16 cellular contexts compared by ENCODE assay signal in the genomic region with DNA sequence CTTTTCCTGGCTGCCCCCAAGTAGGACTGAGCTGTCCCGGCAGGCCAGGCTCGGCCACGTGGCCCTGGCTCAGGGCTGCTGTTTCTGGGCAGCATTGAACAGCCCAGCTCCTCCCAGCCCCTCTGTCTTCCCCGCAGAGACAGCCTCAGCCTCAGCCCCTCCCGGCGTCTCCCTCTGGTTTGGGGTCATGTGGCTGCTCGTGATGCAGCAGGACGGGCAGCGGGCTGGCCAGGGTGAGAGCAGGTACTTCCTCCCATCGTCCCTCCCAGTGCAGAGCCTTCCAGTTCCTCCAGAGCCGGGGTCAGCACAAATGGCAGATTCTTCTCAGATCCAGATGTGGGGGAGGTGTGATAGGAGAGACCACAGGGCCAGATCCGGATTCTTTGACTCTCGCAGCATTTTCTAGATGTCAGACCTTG.
DNase-seq lines count a peak whose midpoint lies in the region; FAIRE-seq and TF ChIP-seq lines count a peak whose summit lies in the region.
"Had no signal": no experiment of that assay in that cellular context is flagged by ENCODE, and none has a peak within 500 bp of the region (broad histone marks: within the 10 kb centered on the region; RNA-seq: fewer than 3 reads in every experiment).

No MANE protein-coding gene starts in this region.

- peak overlapping the region in 1 of 2 experiments; percentile 6 for H3K14ac ChIP-seq in mesenchymal stem cell (ENCODE audit: low read length in 2 of 2)

- H2BK12ac ChIP-seq in mesenchymal stem cell (ENCODE audit: low read length in 2 of 2): no peak overlapping the region

- H3K4ac ChIP-seq in mesenchymal stem cell (ENCODE audit: low read depth in 1 of 2, low read length in 2 of 2): peak overlapping the region in 1 of 2 experiments; percentile 6

- H3K4me2 ChIP-seq in mesenchymal stem cell (ENCODE audit: low read length, poor library complexity, severe bottlenecking): no peak overlapping the region
- H3K4me2 ChIP-seq: BLaER1 had no signal

- peaks cover 43% of the 10 kb centered on the region for H3K79me1 ChIP-seq in mesenchymal stem cell (replicated peaks; ENCODE audit: low read length, poor library complexity, severe bottlenecking)

- H2BK120ac ChIP-seq in mesenchymal stem cell (ENCODE audit: low read depth, low read length): no peak overlapping the region

- H2BK5ac ChIP-seq in mesenchymal stem cell (ENCODE audit: low read depth, low read length, poor library complexity, severe bottlenecking): no peak overlapping the region

- no peak overlapping the region for H3K23ac ChIP-seq in mesenchymal stem cell (ENCODE audit: low read length in 2 of 2)

- peak overlapping the region; percentile 9 to 42 for H3K18ac ChIP-seq in mesenchymal stem cell (ENCODE audit: low read depth in 1 of 2, low read length in 2 of 2)

- H2AFZ ChIP-seq in mesenchymal stem cell (ENCODE audit: low read depth, low read length): peak overlapping the region; percentile 18

- H3K27ac ChIP-seq in mesenchymal stem cell (ENCODE audit: low read length, poor library complexity, severe bottlenecking) (no peak overlapping the region), kidney (ENCODE audit: low read depth in 2 of 2, low read length in 2 of 2) (no peak overlapping the region)
- H3K27ac ChIP-seq: BLaER1 had no signal

- H3K36me3 ChIP-seq in mesenchymal stem cell (ENCODE audit: control insufficient read depth in 1 of 2, insufficient read depth in 2 of 2, low read depth in 1 of 2, low read length in 2 of 2): peaks cover 71 to 87% of the 10 kb centered on the region in 2 experiments
- peaks cover 4 to 23% of the 10 kb centered on the region in 2 donors for H3K36me3 ChIP-seq in kidney (ENCODE audit: control insufficient read depth in 1 of 2, insufficient read depth in 2 of 2, low read length in 2 of 2)

- peak overlapping the region; percentile 35 for H4K8ac ChIP-seq in mesenchymal stem cell (ENCODE audit: low read length)

- peak; percentile 93 for DNase-seq in SK-MEL-5 (ENCODE audit: low read depth, low spot score)
- peak; percentile 77 for DNase-seq in foreskin melanocyte
- peak; percentile 34 for DNase-seq in mesenchymal stem cell
- DNase-seq in stromal cell of bone marrow (ENCODE audit: low read depth): peak; percentile 6
- no peak for DNase-seq in DMS53 treated with DMSO at 0.1 percent for 48 hours (lab: John Stamatoyannopoulos, UW; ENCODE audit: unreplicated experiment)
- DNase-seq in NCI-H510A treated with DMSO at 0.1 percent for 48 hours (lab: John Stamatoyannopoulos, UW): no peak
- DNase-seq in kidney: no peak
- DNase-seq in NCI-H748 (lab: John Stamatoyannopoulos, UW; ENCODE audit: unreplicated experiment): no peak
- DNase-seq: activated naive CD4-positive, alpha-beta T cell treated with anti-CD3 and anti-CD28 coated beads for 36 hours; DMS79; HFFc6; Kasumi-1; NCI-H1436; NCI-H510A; T-cell had no signal

- no peaks in the 10 kb centered on the region for H3K4me1 ChIP-seq in mesenchymal stem cell (ENCODE audit: control insufficient read depth, insufficient read depth, low read depth, low read length)
- H3K4me1 ChIP-seq in kidney (ENCODE audit: control insufficient read depth in 1 of 2, insufficient read depth in 1 of 2, low read depth in 1 of 2, low read length in 2 of 2): no peaks in the 10 kb centered on the region

- H3K9ac ChIP-seq in mesenchymal stem cell (ENCODE audit: low read length) (peak overlapping the region; percentile 46), kidney (ENCODE audit: low read length in 2 of 2) (no peak overlapping the region)
- H3K9ac ChIP-seq: BLaER1 had no signal

- H2BK15ac ChIP-seq in mesenchymal stem cell (ENCODE audit: low read depth, poor library complexity, severe bottlenecking): no peak overlapping the region

- H3K4me3 ChIP-seq in mesenchymal stem cell (ENCODE audit: insufficient read depth in 1 of 2, low read depth in 1 of 2, low read length in 2 of 2) (no peak overlapping the region), kidney (ENCODE audit: low read length in 2 of 2) (no peak overlapping the region)
- H3K4me3 ChIP-seq: BLaER1 had no signal

- H3K9me3 ChIP-seq in mesenchymal stem cell (ENCODE audit: control insufficient read depth, low read length): no peaks in the 10 kb centered on the region
- no peaks in the 10 kb centered on the region for H3K9me3 ChIP-seq in kidney (ENCODE audit: control insufficient read depth in 1 of 2, low read length in 2 of 2)
- H3K9me3 ChIP-seq: BLaER1 had no signal

- intact Hi-C loops in kidney (cut with DNase I): no loop called here

- WGBS in mesenchymal stem cell: 62% methylated on average over 12 of the region's 13 CpGs

- H4K91ac ChIP-seq in mesenchymal stem cell (ENCODE audit: low read length): no peak overlapping the region

- in situ Hi-C loops in SK-MEL-5 (cut with HindIII; ENCODE audit: low pct_unique_long_range_greater_than_20kb, low sequenced_read_pairs): no loop called here

- no peak overlapping the region for H2AK5ac ChIP-seq in mesenchymal stem cell (ENCODE audit: low read length, severe bottlenecking)

- no peak for TF ChIP-seq CTCF in kidney (IDR thresholded peaks at IDR 0.05; ENCODE audit: borderline replicate concordance, extremely low read depth, insufficient read depth)

- no peaks in the 10 kb centered on the region for H3K27me3 ChIP-seq in mesenchymal stem cell (ENCODE audit: control insufficient read depth in 1 of 2, insufficient read depth in 1 of 2, low read length in 2 of 2)
- H3K27me3 ChIP-seq: BLaER1 had no signal

- no peak for FAIRE-seq in kidney (lab: Jason Lieb, UNC)

Comparison
In these comparisons a context has a peak if more than half of its experiments do, and no peak if none do; other contexts are left out.
1. DNase-seq: peak in SK-MEL-5 (single experiment), foreskin melanocyte (single experiment), mesenchymal stem cell (single experiment) and stromal cell of bone marrow (single experiment); none in DMS53 treated with DMSO at 0.1 percent for 48 hours (single experiment), NCI-H510A treated with DMSO at 0.1 percent for 48 hours (single experiment), kidney (single experiment) and NCI-H748 (single experiment).